ENCODE assay signal across 8 cellular contexts in the genomic region with DNA sequence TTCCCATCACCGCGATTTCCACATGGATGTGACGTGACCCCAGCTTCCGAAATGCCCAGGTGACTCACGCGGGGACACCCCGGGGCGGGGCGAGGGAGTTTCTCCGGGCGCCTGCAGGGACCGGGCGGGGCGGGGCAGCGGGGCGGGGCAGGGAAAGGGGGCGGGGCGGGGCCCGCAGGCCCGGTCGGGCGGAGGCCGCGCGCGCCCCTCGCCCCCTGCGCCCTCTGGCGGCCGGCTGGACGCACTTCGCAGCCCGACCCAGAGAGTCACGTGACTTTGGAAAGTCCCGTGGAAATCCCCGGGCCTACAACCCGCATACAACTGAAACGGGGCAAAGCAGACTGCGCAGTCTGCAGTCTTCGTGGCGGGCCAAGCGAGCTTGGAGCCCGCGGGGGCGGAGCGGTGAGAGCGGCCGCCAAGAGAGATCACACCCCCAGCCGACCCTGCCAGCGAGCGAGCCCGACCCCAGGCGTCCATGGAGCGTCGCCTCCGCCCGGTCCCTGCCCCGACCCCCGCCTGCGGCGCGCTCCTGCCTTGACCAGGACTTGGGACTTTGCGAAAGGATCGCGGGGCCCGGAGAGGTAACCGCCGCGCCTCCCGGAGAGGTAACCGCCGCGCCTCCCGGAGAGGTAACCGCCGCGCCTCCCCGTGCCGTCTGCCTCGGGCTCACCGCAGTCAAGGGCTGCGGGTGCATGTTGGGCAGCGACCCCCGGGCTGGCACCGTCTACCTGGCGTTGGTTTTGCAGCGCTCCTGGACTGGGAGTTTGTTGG. TPM values are rescaled to one million over a fixed set of nuclear protein-coding genes. Genes with fewer than 3 reads are reported as not detected.
DNase-seq lines count a peak whose midpoint lies in the region; ATAC-seq, FAIRE-seq and TF ChIP-seq lines count a peak whose summit lies in the region.

Gene TNFAIP3 (plus strand): TSS at position 346 of the 771 bp plus-strand sequence. CDS start 3,969 bp downstream, outside the sequence.

- in situ Hi-C loops in GM13976 (cut with MboI; ENCODE audit: low sequenced_read_pairs, unreplicated experiment), result loop anchor here (5.0 kb wide), 1 partner anchor 160 kb away; no protein-coding TSS in a partner anchor

- ATAC-seq in HG02763 (IDR thresholded peaks at IDR 0.05; ENCODE audit: unreplicated experiment) (peak; percentile 73), left ventricle myocardium superior (peak; percentile 92)

- no peak for FAIRE-seq in urothelium cell line (lab: Jason Lieb, UNC)

- intact Hi-C loops in T-helper 1 cell treated with Interleukin-12 subunit alpha and Interleukin-12 subunit beta and Interleukin-4 antibody, amounts not matched to agents 30 ng/mL and 1 ng/mL, for 36 hours (cut with micrococcal nuclease), result loop anchor here (1.0 to 5.0 kb wide), 9 partner anchors 43 to 1115 kb away; no protein-coding TSS in a partner anchor
- intact Hi-C loops in left ventricle myocardium superior (cut with micrococcal nuclease), result no loop called here

- peak; percentile 96 for DNase-seq in GM13976 (ENCODE audit: low spot score)
- DNase-seq in NCI-H128 (lab: John Stamatoyannopoulos, UW; ENCODE audit: unreplicated experiment), result peak; percentile 63
- peak; percentile 95 for DNase-seq in amniotic epithelial cell (ENCODE audit: low read depth)
- peak; percentile 95 for DNase-seq in left ventricle myocardium superior
- peak; percentile 86 for DNase-seq in pulmonary artery endothelial cell (ENCODE audit: low read depth, low spot score)
- peak; percentile 98 for DNase-seq in urothelium cell line (ENCODE audit: low spot score)

- TF ChIP-seq CTCF in GM13976 (IDR thresholded peaks at IDR 0.05; ENCODE audit: borderline replicate concordance, control extremely low read depth, extremely low read depth, insufficient read depth, missing control alignments), result peak; percentile 95

RNA-seq across cellular contexts. Expression of gene TNFAIP3, which starts in this region (rescaled TPM):
- 180 and 184 TPM in 2 replicates for total RNA-seq in T-helper 1 cell treated with Interleukin-12 subunit alpha and Interleukin-12 subunit beta and Interleukin-4 antibody, amounts not matched to agents 30 ng/mL and 1 ng/mL, for 36 hours
- total RNA-seq in left ventricle myocardium superior (9.9 TPM), pulmonary artery endothelial cell (4.8 and 5.0 TPM in 2 replicates)

Comparison
In these comparisons a context has a peak if more than half of its experiments do, and no peak if none do; other contexts are left out.
1. Peak in every context shown above with its lines: DNase-seq and ATAC-seq.
2. RNA of gene TNFAIP3 (total RNA-seq): 180 to 184 TPM in T-helper 1 cell treated with Interleukin-12 subunit alpha and Interleukin-12 subunit beta and Interleukin-4 antibody, amounts not matched to agents 30 ng/mL and 1 ng/mL, for 36 hours; 9.9 TPM in left ventricle myocardium superior (single experiment) and 4.8 to 5.0 TPM in pulmonary artery endothelial cell; every median in the first group is over 10 times any median in the second.